In genomic region chr17:46167267-46167666, GRCh38 we compare ENCODE assay signal across 23 cellular contexts. TPM values are rescaled to one million over a fixed set of nuclear protein-coding genes. Genes with fewer than 3 reads are reported as not detected.
DNase-seq lines count a peak whose midpoint lies in the region; ATAC-seq and TF ChIP-seq lines count a peak whose summit lies in the region.
"Had no signal": no experiment of that assay in that cellular context is flagged by ENCODE, and none has a peak within 500 bp of the region (broad histone marks: within the 10 kb centered on the region; RNA-seq: fewer than 3 reads in every experiment).

No MANE protein-coding gene starts in this region.

- no peak for ATAC-seq in natural killer cell
- ATAC-seq in GM21367 (IDR thresholded peaks at IDR 0.05; ENCODE audit: unreplicated experiment) = no peak
- ATAC-seq: activated CD4-positive, alpha-beta T cell treated with anti-CD3 and anti-CD28 coated beads for 36 hours had no signal

- H3K4me3 Mint-ChIP-seq in natural killer cell = no peak overlapping the region
- H3K4me3 Mint-ChIP-seq: activated CD4-positive, alpha-beta T cell treated with anti-CD3 and anti-CD28 coated beads for 36 hours; activated naive CD4-positive, alpha-beta T cell treated with anti-CD3 and anti-CD28 coated beads for 36 hours had no signal

- H3K36me3 Mint-ChIP-seq in natural killer cell = peaks cover 10% of the 10 kb centered on the region

- H3K9me3 ChIP-seq in GM23248 (ENCODE audit: low read depth) = no peaks in the 10 kb centered on the region
- H3K9me3 ChIP-seq: prostate gland, suprapubic skin had no signal

- intact Hi-C loops in natural killer cell (cut with micrococcal nuclease) = no loop called here

- H3K27me3 Mint-ChIP-seq in natural killer cell (ENCODE audit: low read depth in 2 of 2) = no peaks in the 10 kb centered on the region
- H3K27me3 Mint-ChIP-seq: activated CD4-positive, alpha-beta T cell treated with anti-CD3 and anti-CD28 coated beads for 36 hours had no signal

- no peaks in the 10 kb centered on the region for H3K9me3 Mint-ChIP-seq in natural killer cell
- H3K9me3 Mint-ChIP-seq: activated naive CD4-positive, alpha-beta T cell treated with anti-CD3 and anti-CD28 coated beads for 36 hours; neural crest cell had no signal

- peaks cover 36% of the 10 kb centered on the region for H3K36me3 ChIP-seq in GM23248 (ENCODE audit: low read depth)
- H3K36me3 ChIP-seq: prostate gland had no signal

- 38 to 39% methylated on average over 2 of the region's 2 CpGs for WGBS in GM23248 (ENCODE audit: low coverage in 1 of 2, low lambda C conversion rate in 2 of 2, missing lambda C conversion rate in 2 of 2), 2 experiments

- H3K27ac ChIP-seq in 22Rv1 (0 out of 2 replicates have a peak overlapping the region, but pooled peaks have one; percentile 0), GM23248 (peak overlapping the region; percentile 70)
- H3K27ac ChIP-seq: C4-2B, KMS-11, PC-9, prostate gland, skin epidermis, suprapubic skin had no signal

- H4K20me1 ChIP-seq in GM23248 (ENCODE audit: insufficient read depth) = peaks cover 68% of the 10 kb centered on the region

- peak overlapping the region; percentile 78 for H3K4me2 ChIP-seq in GM23248 (ENCODE audit: unreplicated experiment)
- H3K4me2 ChIP-seq: KMS-11, PC-9 had no signal

- H3K27me3 ChIP-seq in GM23248 (replicated peaks; ENCODE audit: insufficient read depth) = no peaks in the 10 kb centered on the region
- H3K27me3 ChIP-seq: cardiac muscle cell, suprapubic skin had no signal

- H3K4me1 Mint-ChIP-seq in natural killer cell = peaks cover 74 to 83% of the 10 kb centered on the region in 2 donors

- H2AFZ ChIP-seq in GM23248 = no peak overlapping the region
- H2AFZ ChIP-seq: PC-9 had no signal

- DNase-seq in GM23248 (peak; percentile 25), amniotic epithelial cell (ENCODE audit: low read depth) (peak; percentile 38), natural killer cell (no peak), OCI-M1 (lab: John Stamatoyannopoulos, UW) (no peak), NCI-H1105 treated with DMSO at 0.1 percent for 48 hours (lab: John Stamatoyannopoulos, UW) (no peak)
- DNase-seq in activated CD4-positive, CD25-positive, alpha-beta regulatory T cell treated with anti-CD3 and anti-CD28 coated beads, Interleukin-2, amount 50 U/mL, for 72 hours = no peak
- DNase-seq: activated CD4-positive, alpha-beta T cell treated with anti-CD3 and anti-CD28 coated beads for 36 hours; activated naive CD4-positive, alpha-beta T cell treated with anti-CD3 and anti-CD28 coated beads for 36 hours; anterior cingulate cortex; DMS 273 treated with DMSO at 0.1 percent for 48 hours; NCI-H146; PC-9; SHP77; stimulated activated CD4-positive, alpha-beta T cell treated with anti-CD3 and anti-CD28 coated beads, Interleukin-2, amount 100 ng/mL, for 24 hours had no signal

- peaks cover 100% of the 10 kb centered on the region for H3K79me2 ChIP-seq in GM23248 (ENCODE audit: insufficient read depth)

- peaks cover 35% of the 10 kb centered on the region for H3F3A ChIP-seq in GM23248 (ENCODE audit: insufficient read depth)

- in situ Hi-C loops in GM23248 (cut with MboI) = no loop called here

- H3K4me3 ChIP-seq in GM23248 = peak overlapping the region; percentile 45
- H3K4me3 ChIP-seq: cardiac muscle cell, PC-9, prostate gland, skin epidermis, suprapubic skin had no signal

- peaks cover 35% of the 10 kb centered on the region for H3K4me1 ChIP-seq in GM23248 (ENCODE audit: insufficient read depth)

- peak overlapping the region; percentile 39 to 83 for H3K27ac Mint-ChIP-seq in natural killer cell

- TF ChIP-seq CTCF in 22Rv1 (IDR thresholded peaks at IDR 0.05) (no peak), natural killer cell (IDR thresholded peaks at IDR 0.05) (no peak)

- no peaks in the 10 kb centered on the region for H3K9me2 ChIP-seq in GM23248 (ENCODE audit: insufficient read depth)

- H3K9ac ChIP-seq in GM23248 = peak overlapping the region; percentile 34
- H3K9ac ChIP-seq: KMS-11 had no signal

RNA-seq across cellular contexts. Expression of gene KANSL1, which starts 26.0 kb away (rescaled TPM):
- total RNA-seq in GM23248 (2014; rRNA removed; shearing (Covaris generic)) = 38.2 and 69.0 TPM in 2 replicates
- polyA plus RNA-seq in GM23248 (2016; fragmentation: Nextera tagmentation; extraction: Ambion mirVana) = 10.9 and 12.2 TPM in 2 replicates
- total RNA-seq in natural killer cell = 100 to 1,000 TPM; 202 to 240 (median 220) TPM

Comparison
In these comparisons a context has a peak if more than half of its experiments do, and no peak if none do; other contexts are left out.
1. DNase-seq: peak in GM23248 (single experiment) and amniotic epithelial cell (single experiment); none in natural killer cell (single experiment), OCI-M1 (single experiment), activated CD4-positive, CD25-positive, alpha-beta regulatory T cell treated with anti-CD3 and anti-CD28 coated beads, Interleukin-2, amount 50 U/mL, for 72 hours (single experiment) and NCI-H1105 treated with DMSO at 0.1 percent for 48 hours (single experiment).